Comparison of ENCODE assay signal across 1 cellular context in genomic region chr10:47406870-47407648, GRCh38.
TF ChIP-seq lines count a peak whose summit lies in the region.

No MANE protein-coding gene starts in this region.

TF ChIP-seq in K562, 482 proteins besides CTCF, POLR2A, EP300 and RAD21 (continued from another document and continues in another):
- TF ChIP-seq AFF1 (IDR thresholded peaks at IDR 0.05; ENCODE audit: low read depth in 1 of 2, partially characterized antibody in 2 of 2) (no peak), ZBTB7A (IDR thresholded peaks at IDR 0.05; ENCODE audit: borderline replicate concordance, control insufficient read depth, low read depth, low read length) (peak; percentile 61; the same call in 1 of the 2 replicates), CBFA2T3 (IDR thresholded peaks at IDR 0.05) (0 out of 2 replicates have a peak, but pooled peaks have one; percentile 17), ZFP1 (CRISPR knock-in tag; IDR thresholded peaks at IDR 0.05) (no peak), GATAD2A (IDR thresholded peaks at IDR 0.05) (no peak), ZNF140 (CRISPR knock-in tag; IDR thresholded peaks at IDR 0.05) (no peak), CREM (IDR thresholded peaks at IDR 0.05; ENCODE audit: low read depth) (peak; percentile 38; the same call in 1 of the 2 replicates), ZNF318 (IDR thresholded peaks at IDR 0.05; ENCODE audit: borderline replicate concordance in 1 of 2, low read depth in 1 of 2) (peak in 1 of 2 experiments; percentile 62; a peak in 1 of 4 replicates), TSHZ1 (CRISPR knock-in tag; IDR thresholded peaks at IDR 0.05) (no peak), TRIM25 (IDR thresholded peaks at IDR 0.05; ENCODE audit: borderline replicate concordance) (no peak), TRIM28 (IDR thresholded peaks at IDR 0.05) (no peak), NCOR1 (IDR thresholded peaks at IDR 0.05) (0 out of 2 replicates have a peak, but pooled peaks have one; percentile 13), BDP1 (IDR thresholded peaks at IDR 0.05; ENCODE audit: insufficient read depth, insufficient read length) (no peak), NFIC (IDR thresholded peaks at IDR 0.05) (no peak), YY1 (IDR thresholded peaks at IDR 0.05; ENCODE audit: borderline replicate concordance in 1 of 3, control insufficient read depth in 1 of 3, extremely low read depth in 1 of 3, insufficient read depth in 3 of 3, insufficient read length in 1 of 3, insufficient replicate concordance in 2 of 3, low read depth in 1 of 3, low read length in 2 of 3) (no peak), CBX8 (IDR thresholded peaks at IDR 0.05; ENCODE audit: borderline replicate concordance, extremely low read depth, low read depth, low read length, poor library complexity, severe bottlenecking) (no peak), MAZ (CRISPR knock-in tag; conservative IDR thresholded peaks at IDR 0.05 in 1 of 2, IDR thresholded peaks at IDR 0.05 in 1 of 2) (peak in 1 of 2 experiments; percentile 37; a peak in 1 of 4 replicates), HES1 (IDR thresholded peaks at IDR 0.05; ENCODE audit: low read depth) (no peak), MXI1 (IDR thresholded peaks at IDR 0.05; ENCODE audit: low read depth, low read length) (no peak), HLTF (IDR thresholded peaks at IDR 0.05) (no peak), ZBTB1 (CRISPR knock-in tag; IDR thresholded peaks at IDR 0.05; ENCODE audit: borderline replicate concordance, low read depth) (0 out of 2 replicates have a peak, but pooled peaks have one; percentile 41)
- TF ChIP-seq, protein P1, sequence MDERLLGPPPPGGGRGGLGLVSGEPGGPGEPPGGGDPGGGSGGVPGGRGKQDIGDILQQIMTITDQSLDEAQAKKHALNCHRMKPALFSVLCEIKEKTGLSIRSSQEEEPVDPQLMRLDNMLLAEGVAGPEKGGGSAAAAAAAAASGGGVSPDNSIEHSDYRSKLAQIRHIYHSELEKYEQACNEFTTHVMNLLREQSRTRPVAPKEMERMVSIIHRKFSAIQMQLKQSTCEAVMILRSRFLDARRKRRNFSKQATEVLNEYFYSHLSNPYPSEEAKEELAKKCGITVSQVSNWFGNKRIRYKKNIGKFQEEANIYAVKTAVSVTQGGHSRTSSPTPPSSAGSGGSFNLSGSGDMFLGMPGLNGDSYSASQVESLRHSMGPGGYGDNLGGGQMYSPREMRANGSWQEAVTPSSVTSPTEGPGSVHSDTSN (CRISPR knock-in tag; IDR thresholded peaks at IDR 0.05; ENCODE audit: low read depth) = no peak
- TF ChIP-seq, protein P1 (tag; conservative IDR thresholded peaks at IDR 0.05; ENCODE audit: low read depth) = 0 out of 2 replicates have a peak, but pooled peaks have one; percentile 13
- TF ChIP-seq, protein P2, sequence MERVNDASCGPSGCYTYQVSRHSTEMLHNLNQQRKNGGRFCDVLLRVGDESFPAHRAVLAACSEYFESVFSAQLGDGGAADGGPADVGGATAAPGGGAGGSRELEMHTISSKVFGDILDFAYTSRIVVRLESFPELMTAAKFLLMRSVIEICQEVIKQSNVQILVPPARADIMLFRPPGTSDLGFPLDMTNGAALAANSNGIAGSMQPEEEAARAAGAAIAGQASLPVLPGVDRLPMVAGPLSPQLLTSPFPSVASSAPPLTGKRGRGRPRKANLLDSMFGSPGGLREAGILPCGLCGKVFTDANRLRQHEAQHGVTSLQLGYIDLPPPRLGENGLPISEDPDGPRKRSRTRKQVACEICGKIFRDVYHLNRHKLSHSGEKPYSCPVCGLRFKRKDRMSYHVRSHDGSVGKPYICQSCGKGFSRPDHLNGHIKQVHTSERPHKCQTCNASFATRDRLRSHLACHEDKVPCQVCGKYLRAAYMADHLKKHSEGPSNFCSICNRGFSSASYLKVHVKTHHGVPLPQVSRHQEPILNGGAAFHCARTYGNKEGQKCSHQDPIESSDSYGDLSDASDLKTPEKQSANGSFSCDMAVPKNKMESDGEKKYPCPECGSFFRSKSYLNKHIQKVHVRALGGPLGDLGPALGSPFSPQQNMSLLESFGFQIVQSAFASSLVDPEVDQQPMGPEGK (CRISPR knock-in tag; IDR thresholded peaks at IDR 0.05; ENCODE audit: borderline replicate concordance) = no peak
- TF ChIP-seq, protein P3, sequence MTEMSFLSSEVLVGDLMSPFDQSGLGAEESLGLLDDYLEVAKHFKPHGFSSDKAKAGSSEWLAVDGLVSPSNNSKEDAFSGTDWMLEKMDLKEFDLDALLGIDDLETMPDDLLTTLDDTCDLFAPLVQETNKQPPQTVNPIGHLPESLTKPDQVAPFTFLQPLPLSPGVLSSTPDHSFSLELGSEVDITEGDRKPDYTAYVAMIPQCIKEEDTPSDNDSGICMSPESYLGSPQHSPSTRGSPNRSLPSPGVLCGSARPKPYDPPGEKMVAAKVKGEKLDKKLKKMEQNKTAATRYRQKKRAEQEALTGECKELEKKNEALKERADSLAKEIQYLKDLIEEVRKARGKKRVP (CRISPR knock-in tag; IDR thresholded peaks at IDR 0.05) = no peak
